ENCODE assay signal across 26 cellular contexts in genomic region chr1:229623225-229623624, GRCh38. TPM values are rescaled to one million over a fixed set of nuclear protein-coding genes. Genes with fewer than 3 reads are reported as not detected.
DNase-seq lines count a peak whose midpoint lies in the region; ATAC-seq, FAIRE-seq and TF ChIP-seq lines count a peak whose summit lies in the region.
"Had no signal": no experiment of that assay in that cellular context is flagged by ENCODE, and none has a peak within 500 bp of the region (broad histone marks: within the 10 kb centered on the region; RNA-seq: fewer than 3 reads in every experiment).

No MANE protein-coding gene starts in this region.

- H3K4me1 Mint-ChIP-seq in brain = peaks cover 45% of the 10 kb centered on the region

- FAIRE-seq in HepG2 (lab: Jason Lieb, UNC) = no peak
- FAIRE-seq: keratinocyte, TTC549 had no signal

- H3K36me3 ChIP-seq in HepG2 (replicated peaks in 1 of 2; ENCODE audit: control insufficient read depth in 1 of 2, insufficient read depth in 2 of 2, low read length in 2 of 2) = no peaks in the 10 kb centered on the region
- no peaks in the 10 kb centered on the region for H3K36me3 ChIP-seq in right lobe of liver
- H3K36me3 ChIP-seq in OCI-LY3 (replicated peaks; ENCODE audit: low read depth, low read length) = no peaks in the 10 kb centered on the region
- H3K36me3 ChIP-seq in tibial artery = no peaks in the 10 kb centered on the region
- H3K36me3 ChIP-seq in breast epithelium = no peaks in the 10 kb centered on the region
- H3K36me3 ChIP-seq: heart left ventricle, left ventricle myocardium inferior had no signal

- intact Hi-C loops in HepG2 (cut with micrococcal nuclease; ENCODE audit: unreplicated experiment) = no loop called here
- intact Hi-C loops in right lobe of liver (cut with DNase I) = loop anchor here (5.0 to 10.0 kb wide), 2 partner anchors 48 to 61 kb away; no protein-coding TSS in a partner anchor
- intact Hi-C loops in tibial artery (cut with DNase I; ENCODE audit: low total_unique reads) = no loop called here
- intact Hi-C loops in breast epithelium (cut with DNase I; ENCODE audit: low total_unique reads) = loop anchor here (10.0 kb wide), 1 partner anchor 68 kb away; the partner anchor contains the start of gene ABCB10

- H4K20me1 ChIP-seq in HepG2 (ENCODE audit: insufficient read depth, low read length) = no peaks in the 10 kb centered on the region; the same call in 1 of the 2 replicates
- H4K20me1 ChIP-seq in OCI-LY3 (ENCODE audit: insufficient read depth, low read length) = peaks cover 49% of the 10 kb centered on the region

- no peak for TF ChIP-seq RAD21 in HepG2 (CRISPR knock-in tag; IDR thresholded peaks at IDR 0.05)

- H3K27ac ChIP-seq in HepG2 (ENCODE audit: extremely low read length, insufficient read depth, low read length) (no peak overlapping the region), right lobe of liver (no peak overlapping the region), OCI-LY3 (ENCODE audit: low read length) (peak overlapping the region; percentile 14; the same call in 1 of the 2 replicates), tibial artery (peak overlapping the region; percentile 78 to 91), breast epithelium (no peak overlapping the region)
- H3K27ac ChIP-seq: heart left ventricle, left ventricle myocardium inferior had no signal

- H3K36me3 Mint-ChIP-seq in brain = no peaks in the 10 kb centered on the region

- CTCF ChIA-PET in HepG2 (lab: Yijun Ruan, JAX; ENCODE audit: low intra/inter-chr PET ratio, low total read pairs) = no interaction called here

- ATAC-seq in HepG2 (no peak), right lobe of liver (no peak), HG02610 (IDR thresholded peaks at IDR 0.05; ENCODE audit: unreplicated experiment) (no peak)
- ATAC-seq: activated naive CD4-positive, alpha-beta T cell treated with anti-CD3 and anti-CD28 coated beads, Interleukin-2, amount 50 U/mL, for 72 hours; CD8-positive, alpha-beta T cell; esophagus mucosa; heart left ventricle had no signal

- H3K4me2 ChIP-seq in HepG2 (ENCODE audit: low read depth, low read length) (0 out of 2 replicates have a peak overlapping the region, but pooled peaks have one; percentile 91), OCI-LY3 (ENCODE audit: low read length) (peak overlapping the region; percentile 92; the same call in 1 of the 2 replicates)

- H3K4me3 Mint-ChIP-seq in brain = peak overlapping the region in 4 of 5 experiments; percentile 94 to 96 (median 95)

- peaks cover 3% of the 10 kb centered on the region for H3K27me3 Mint-ChIP-seq in brain

- no peak overlapping the region for H3K27ac Mint-ChIP-seq in brain
- H3K27ac Mint-ChIP-seq: activated naive CD4-positive, alpha-beta T cell treated with anti-CD3 and anti-CD28 coated beads, Interleukin-2, amount 50 U/mL, for 72 hours; activated T-helper 2 cell treated with anti-CD3 and anti-CD28 coated beads, Interferon-gamma antibody, Interleukin-2, Interleukin-4, amounts not matched to agents 10 μg/mL and 5 μg/mL and 100 μg/mL, durations not matched to agents 14 hours and 24 hours and 36 hours; CD8-positive, alpha-beta T cell had no signal

- no peaks in the 10 kb centered on the region; a peak in 1 of 5 replicates for H3K27me3 ChIP-seq in HepG2 (ENCODE audit: control insufficient read depth in 1 of 2, insufficient read depth in 2 of 2, low read length in 2 of 2)
- no peaks in the 10 kb centered on the region for H3K27me3 ChIP-seq in right lobe of liver
- no peaks in the 10 kb centered on the region for H3K27me3 ChIP-seq in OCI-LY3 (ENCODE audit: low read depth, low read length)
- H3K27me3 ChIP-seq in tibial artery = no peaks in the 10 kb centered on the region
- H3K27me3 ChIP-seq in breast epithelium = no peaks in the 10 kb centered on the region
- H3K27me3 ChIP-seq: heart left ventricle had no signal

- in situ Hi-C loops in HepG2 (cut with HindIII; ENCODE audit: extremely low pct_ligation_motif_present, low pct_unique_long_range_greater_than_20kb) = no loop called here

- H3K9me3 Mint-ChIP-seq in brain = no peaks in the 10 kb centered on the region
- H3K9me3 Mint-ChIP-seq: activated naive CD4-positive, alpha-beta T cell treated with anti-CD3 and anti-CD28 coated beads, Interleukin-2, amount 50 U/mL, for 72 hours; activated T-helper 2 cell treated with anti-CD3 and anti-CD28 coated beads, Interferon-gamma antibody, Interleukin-2, Interleukin-4, amounts not matched to agents 10 μg/mL and 5 μg/mL and 100 μg/mL, durations not matched to agents 14 hours and 24 hours and 36 hours; CD8-positive, alpha-beta T cell had no signal

- TF ChIP-seq POLR2A in HepG2 (IDR thresholded peaks at IDR 0.05; ENCODE audit: insufficient read depth in 1 of 2, low read depth in 2 of 2, low read length in 2 of 2) = no peak
- TF ChIP-seq POLR2A in right lobe of liver (IDR thresholded peaks at IDR 0.05) = no peak
- TF ChIP-seq POLR2A in breast epithelium (IDR thresholded peaks at IDR 0.05) = no peak

- POLR2A ChIA-PET in HepG2 (lab: Yijun Ruan, JAX) = interaction anchor here (5.0 kb wide), 1 partner anchor 64 kb away, joined by 34 read pairs; the partner anchor contains the start of gene ABCB10

- no peak for DNase-seq in HepG2 (ENCODE audit: low spot score)
- no peak for DNase-seq in right lobe of liver
- DNase-seq in tibial artery = no peak
- no peak for DNase-seq in NCI-H2029 treated with DMSO at 0.1 percent for 48 hours (lab: John Stamatoyannopoulos, UW)
- no peak for DNase-seq in breast epithelium (ENCODE audit: low spot score in 2 of 2)
- DNase-seq: activated CD4-positive, alpha-beta T cell treated with anti-CD3 and anti-CD28 coated beads, Interleukin-2, amount 50 U/mL, for 48 hours; AML-193; aorta; CD8-positive, alpha-beta T cell; cortex of kidney; foreskin fibroblast; heart left ventricle; left ventricle myocardium inferior; mesendoderm; NCI-H146; NCI-H2107; NCI-H345; stimulated activated naive CD4-positive, alpha-beta T cell had no signal

- peaks cover 31% of the 10 kb centered on the region for H3K4me1 ChIP-seq in HepG2 (ENCODE audit: insufficient read depth, low read length)
- H3K4me1 ChIP-seq in right lobe of liver = peaks cover 0 to 35% (median 15%) of the 10 kb centered on the region in 4 donors
- H3K4me1 ChIP-seq in OCI-LY3 (ENCODE audit: low read length) = peaks cover 34% of the 10 kb centered on the region
- H3K4me1 ChIP-seq in tibial artery = peaks cover 0 to 81% (median 38%) of the 10 kb centered on the region in 4 donors
- H3K4me1 ChIP-seq in breast epithelium = peaks cover 0 to 17% of the 10 kb centered on the region in 2 donors

- H2AFZ ChIP-seq in HepG2 (ENCODE audit: low read length) (no peak overlapping the region), OCI-LY3 (ENCODE audit: low read depth, low read length) (no peak overlapping the region)

- H3K9ac ChIP-seq in HepG2 (ENCODE audit: insufficient read depth, low read depth, low read length) (no peak overlapping the region), OCI-LY3 (ENCODE audit: low read length) (peak overlapping the region; percentile 68; the same call in 1 of the 2 replicates)

- peaks cover 77% of the 10 kb centered on the region for H3K79me2 ChIP-seq in HepG2 (ENCODE audit: insufficient read depth, low read length)
- peaks cover 94% of the 10 kb centered on the region for H3K79me2 ChIP-seq in OCI-LY3 (ENCODE audit: low read length)

- TF ChIP-seq CTCF in HepG2 (CRISPR knock-in tag; IDR thresholded peaks at IDR 0.05) (no peak), right lobe of liver (IDR thresholded peaks at IDR 0.05) (no peak), OCI-LY3 (IDR thresholded peaks at IDR 0.05; ENCODE audit: low read depth, low read length) (no peak), brain (conservative IDR thresholded peaks at IDR 0.05) (no peak), tibial artery (IDR thresholded peaks at IDR 0.05) (no peak), breast epithelium (IDR thresholded peaks at IDR 0.05) (no peak)

- BruUV-seq in HepG2 (replicated peaks; lab: Mats Ljungman, UMichigan) = no TSS peak

- TF ChIP-seq EP300 in HepG2 (IDR thresholded peaks at IDR 0.05; ENCODE audit: low read depth in 2 of 2, low read length in 2 of 2) (no peak), HepG2 (CRISPR knock-in tag; IDR thresholded peaks at IDR 0.05; ENCODE audit: borderline replicate concordance) (no peak)

- 74% methylated on average over 5 of the region's 5 CpGs for whole genome bisulfite sequencing in HepG2 (ENCODE audit: low lambda C conversion rate)
- WGBS in right lobe of liver (ENCODE audit: insufficient coverage, low coverage, low lambda C conversion rate, missing lambda C conversion rate) = 73% methylated on average over 5 of the region's 5 CpGs

- H3K9me3 ChIP-seq in HepG2 (ENCODE audit: low read length) = no peaks in the 10 kb centered on the region
- no peaks in the 10 kb centered on the region for H3K9me3 ChIP-seq in right lobe of liver
- H3K9me3 ChIP-seq in OCI-LY3 (ENCODE audit: insufficient read depth, low read length) = no peaks in the 10 kb centered on the region
- H3K9me3 ChIP-seq in tibial artery = no peaks in the 10 kb centered on the region
- no peaks in the 10 kb centered on the region for H3K9me3 ChIP-seq in breast epithelium
- H3K9me3 ChIP-seq: heart left ventricle, left ventricle myocardium inferior had no signal

- H3K4me3 ChIP-seq in HepG2 (replicated peaks in 1 of 3; ENCODE audit: insufficient read depth in 1 of 3, low read depth in 2 of 3, low read length in 3 of 3) (no peak overlapping the region), right lobe of liver (no peak overlapping the region), OCI-LY3 (ENCODE audit: low read length) (0 out of 2 replicates have a peak overlapping the region, but pooled peaks have one; percentile 90), tibial artery (peak overlapping the region; percentile 73 to 77), breast epithelium (no peak overlapping the region)

RNA-seq across cellular contexts. Expression of gene TAF5L, which starts 2.7 kb away (rescaled TPM):
- total RNA-seq in HepG2 (2016; rRNA removed; fragmentation: Illumina TruSeq; extraction: Trizol) = 16.8 and 18.2 TPM in 2 replicates
- 3.1 and 3.3 TPM in 2 replicates for total RNA-seq in HepG2 (2016; cell fraction: cytosol; rRNA removed; fragmentation: Illumina TruSeq; extraction: Trizol; ENCODE audit: low read depth)
- 16.0 and 19.8 TPM in 2 replicates for total RNA-seq in HepG2 (2016; cell fraction: insoluble cytoplasmic fraction; rRNA removed; fragmentation: Illumina TruSeq; extraction: Trizol)
- total RNA-seq in HepG2 (2016; cell fraction: membrane; rRNA removed; fragmentation: Illumina TruSeq; extraction: Trizol) = 15.0 and 16.4 TPM in 2 replicates
- 14.5 and 15.1 TPM in 2 replicates for total RNA-seq in HepG2 (2016; cell fraction: nucleus; rRNA removed; fragmentation: Illumina TruSeq; extraction: Trizol)
- 10.8 and 12.2 TPM in 2 replicates for polyA plus RNA-seq in HepG2 (2011; rRNA removed)
- 9.5 and 9.7 TPM in 2 replicates for polyA plus RNA-seq in HepG2 (2011; cell fraction: cytosol; rRNA removed)
- polyA plus RNA-seq in HepG2 (2011; cell fraction: nucleus; rRNA removed) = 8.8 and 12.5 TPM in 2 replicates
- 7.0 and 7.1 TPM in 2 replicates for polyA plus RNA-seq in HepG2 (2012)
- polyA plus RNA-seq in HepG2 (2016; cell fraction: cytosol; fragmentation: Illumina TruSeq; extraction: Trizol; ENCODE audit: low read depth) = 2.1 and 3.0 TPM in 2 replicates
- 15.3 and 17.3 TPM in 2 replicates for polyA plus RNA-seq in HepG2 (2016; cell fraction: insoluble cytoplasmic fraction; fragmentation: Illumina TruSeq; extraction: Trizol; ENCODE audit: low read depth)
- polyA plus RNA-seq in HepG2 (2016; cell fraction: membrane; fragmentation: Illumina TruSeq; extraction: Trizol; ENCODE audit: low read depth) = 9.5 and 9.9 TPM in 2 replicates
- 18.4 and 20.6 TPM in 2 replicates for polyA plus RNA-seq in HepG2 (2016; cell fraction: nucleus; fragmentation: Illumina TruSeq; extraction: Trizol; ENCODE audit: insufficient read depth, low read depth)
- 27.2 and 62.1 TPM in 2 replicates for polyA minus RNA-seq in HepG2 (2011; rRNA and poly(A)+ RNA removed; ENCODE audit: low replicate concordance)
- 7.0 and 7.6 TPM in 2 replicates for polyA minus RNA-seq in HepG2 (2011; cell fraction: cytosol; rRNA and poly(A)+ RNA removed)
- 19.6 and 22.8 TPM in 2 replicates for polyA minus RNA-seq in HepG2 (2011; cell fraction: nucleus; rRNA and poly(A)+ RNA removed)
- total RNA-seq in right lobe of liver = 10 to 100 TPM in 3 of 6 experiments, 1 to 10 TPM in 3; 7.6 to 14.0 (median 9.9) TPM
- polyA plus RNA-seq in brain (ENCODE audit: insufficient read depth, low read depth, low replicate concordance) = 12.2 TPM
- total RNA-seq in breast epithelium = 10 to 100 TPM; 15.4 to 18.3 (median 16.3) TPM

RNA-seq across cellular contexts. Expression of gene URB2, which starts 2.8 kb away (rescaled TPM):
- total RNA-seq in HepG2 (2016; rRNA removed; fragmentation: Illumina TruSeq; extraction: Trizol) = 17.6 and 17.9 TPM in 2 replicates
- 1.1 and 1.6 TPM in 2 replicates for total RNA-seq in HepG2 (2016; cell fraction: cytosol; rRNA removed; fragmentation: Illumina TruSeq; extraction: Trizol; ENCODE audit: low read depth)
- 17.2 and 17.6 TPM in 2 replicates for total RNA-seq in HepG2 (2016; cell fraction: insoluble cytoplasmic fraction; rRNA removed; fragmentation: Illumina TruSeq; extraction: Trizol)
- total RNA-seq in HepG2 (2016; cell fraction: membrane; rRNA removed; fragmentation: Illumina TruSeq; extraction: Trizol) = 4.1 and 4.2 TPM in 2 replicates
- 18.1 and 23.3 TPM in 2 replicates for total RNA-seq in HepG2 (2016; cell fraction: nucleus; rRNA removed; fragmentation: Illumina TruSeq; extraction: Trizol)
- polyA plus RNA-seq in HepG2 (2011; rRNA removed) = 3.9 and 4.0 TPM in 2 replicates
- polyA plus RNA-seq in HepG2 (2011; cell fraction: cytosol; rRNA removed) = 3.3 and 4.5 TPM in 2 replicates
- polyA plus RNA-seq in HepG2 (2011; cell fraction: nucleus; rRNA removed) = 5.7 and 6.2 TPM in 2 replicates
- polyA plus RNA-seq in HepG2 (2012) = 4.1 and 5.4 TPM in 2 replicates
- 0.28 and 0.29 TPM in 2 replicates for polyA plus RNA-seq in HepG2 (2016; cell fraction: cytosol; fragmentation: Illumina TruSeq; extraction: Trizol; ENCODE audit: low read depth)
- 8.1 and 9.3 TPM in 2 replicates for polyA plus RNA-seq in HepG2 (2016; cell fraction: insoluble cytoplasmic fraction; fragmentation: Illumina TruSeq; extraction: Trizol; ENCODE audit: low read depth)
- polyA plus RNA-seq in HepG2 (2016; cell fraction: membrane; fragmentation: Illumina TruSeq; extraction: Trizol; ENCODE audit: low read depth) = 0.63 and 0.86 TPM in 2 replicates
- polyA plus RNA-seq in HepG2 (2016; cell fraction: nucleus; fragmentation: Illumina TruSeq; extraction: Trizol; ENCODE audit: insufficient read depth, low read depth) = 15.0 and 20.4 TPM in 2 replicates
- polyA minus RNA-seq in HepG2 (2011; rRNA and poly(A)+ RNA removed; ENCODE audit: low replicate concordance) = 21.0 and 54.3 TPM in 2 replicates
- polyA minus RNA-seq in HepG2 (2011; cell fraction: cytosol; rRNA and poly(A)+ RNA removed) = 5.5 and 8.0 TPM in 2 replicates
- 20.3 and 25.4 TPM in 2 replicates for polyA minus RNA-seq in HepG2 (2011; cell fraction: nucleus; rRNA and poly(A)+ RNA removed)
- 1 to 10 TPM; 3.7 to 7.6 (median 3.9) TPM for total RNA-seq in right lobe of liver
- 9.7 TPM for polyA plus RNA-seq in brain (ENCODE audit: insufficient read depth, low read depth, low replicate concordance)
- 10 to 100 TPM in 2 of 3 donors, 1 to 10 TPM in 1; 9.3 to 14.1 (median 12.7) TPM for total RNA-seq in breast epithelium

Comparison
In these comparisons a context has a peak if more than half of its experiments do, and no peak if none do; other contexts are left out.
1. intact Hi-C loops: an anchor here in right lobe of liver (5.0 to 10.0 kb wide) and breast epithelium (10.0 kb wide); none called in HepG2 and tibial artery.
2. H3K27ac ChIP-seq: peak in OCI-LY3 (single experiment) and tibial artery (2 of 2); none in HepG2 (single experiment), right lobe of liver (0 of 3) and breast epithelium (0 of 2).
3. H3K4me3 ChIP-seq: peak in OCI-LY3 (single experiment) and tibial artery (2 of 2); none in HepG2 (0 of 3), right lobe of liver (0 of 3) and breast epithelium (0 of 3).